Comparison of ENCODE assay signal across 15 cellular contexts in the genomic region with DNA sequence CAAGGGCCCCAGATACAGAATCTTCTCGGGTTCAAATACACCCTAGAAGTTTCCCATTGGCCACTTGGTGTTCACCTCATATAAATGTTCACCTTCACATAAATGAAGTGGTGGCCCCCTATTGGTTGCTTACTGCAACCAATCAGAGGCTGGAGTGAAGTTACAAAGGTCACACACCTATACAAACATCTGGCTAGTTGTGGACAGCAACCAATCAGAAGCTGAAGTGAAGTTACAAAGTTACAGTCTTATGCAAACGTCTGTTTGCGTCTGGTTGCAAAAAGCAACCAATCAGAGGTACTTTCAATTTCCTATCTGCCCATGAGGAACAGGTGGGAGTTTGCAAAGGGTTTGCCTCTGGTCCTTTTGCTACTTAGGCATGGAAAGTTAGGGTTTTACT.
"Had no signal": no experiment of that assay in that cellular context is flagged by ENCODE, and none has a peak within 500 bp of the region (broad histone marks: within the 10 kb centered on the region; RNA-seq: fewer than 3 reads in every experiment).

No MANE protein-coding gene starts in this region.

- H3K36me3 Mint-ChIP-seq: activated naive CD4-positive, alpha-beta T cell treated with anti-CD3 and anti-CD28 coated beads, Interleukin-2, amount 50 U/mL, for 72 hours; naive thymus-derived CD8-positive, alpha-beta T cell; stimulated activated effector memory CD8-positive, alpha-beta T cell treated with anti-CD3 and anti-CD28 coated beads, Interleukin-12 subunit alpha, Interleukin-12 subunit beta, amount 100 ng/mL, for 72 hours; type B pancreatic cell had no signal

- H3K9me3 Mint-ChIP-seq: endodermal cell had no signal

- H3K27ac Mint-ChIP-seq: activated naive CD4-positive, alpha-beta T cell treated with anti-CD3 and anti-CD28 coated beads, Interleukin-2, amount 50 U/mL, for 72 hours; endodermal cell; naive thymus-derived CD8-positive, alpha-beta T cell; stimulated activated effector memory CD8-positive, alpha-beta T cell treated with anti-CD3 and anti-CD28 coated beads, Interleukin-12 subunit alpha, Interleukin-12 subunit beta, amount 100 ng/mL, for 72 hours; type B pancreatic cell had no signal

- H3K4me3 ChIP-seq: adrenal gland, left ventricle myocardium inferior, testis had no signal

- H3K9ac ChIP-seq: parathyroid adenoma had no signal

- H3K27ac ChIP-seq: adrenal gland, left ventricle myocardium inferior, parathyroid adenoma, testis had no signal

- H3K4me1 ChIP-seq: adrenal gland, left ventricle myocardium inferior, parathyroid adenoma, testis had no signal

- ATAC-seq: activated naive CD4-positive, alpha-beta T cell treated with anti-CD3 and anti-CD28 coated beads, Interleukin-2, amount 50 U/mL, for 72 hours; naive thymus-derived CD8-positive, alpha-beta T cell; sciatic nerve; stimulated activated effector memory CD8-positive, alpha-beta T cell treated with anti-CD3 and anti-CD28 coated beads, Interleukin-12 subunit alpha, Interleukin-12 subunit beta, amount 100 ng/mL, for 72 hours had no signal

- H2AFZ ChIP-seq: parathyroid adenoma had no signal

- DNase-seq: activated CD4-positive, alpha-beta T cell treated with anti-CD3 and anti-CD28 coated beads, Interleukin-2, amount 50 U/mL, for 4 hours; activated gamma-delta T cell treated with Interleukin-2 at 50 U/mL for 16 hours; adrenal gland; endodermal cell; head of caudate nucleus; left ventricle myocardium inferior; mammary epithelial cell; naive thymus-derived CD8-positive, alpha-beta T cell; stimulated activated CD4-positive, alpha-beta T cell treated with anti-CD3 and anti-CD28 coated beads, Interleukin-4, amount 100 ng/mL, for 24 hours; testis had no signal

- H3K36me3 ChIP-seq: adrenal gland, left ventricle myocardium inferior had no signal

- H3K4me1 Mint-ChIP-seq: naive thymus-derived CD8-positive, alpha-beta T cell; stimulated activated effector memory CD8-positive, alpha-beta T cell treated with anti-CD3 and anti-CD28 coated beads, Interleukin-12 subunit alpha, Interleukin-12 subunit beta, amount 100 ng/mL, for 72 hours had no signal

- H3K9me3 ChIP-seq: adrenal gland, left ventricle myocardium inferior, testis had no signal

- H3K27me3 ChIP-seq: adrenal gland, testis had no signal

- H3K4me3 Mint-ChIP-seq: endodermal cell; naive thymus-derived CD8-positive, alpha-beta T cell; stimulated activated effector memory CD8-positive, alpha-beta T cell treated with anti-CD3 and anti-CD28 coated beads, Interleukin-12 subunit alpha, Interleukin-12 subunit beta, amount 100 ng/mL, for 72 hours; type B pancreatic cell had no signal

- H3K79me2 ChIP-seq: parathyroid adenoma had no signal
